14 cellular contexts compared by ENCODE assay signal in genomic region chr1:220808501-220809186, GRCh38. TPM values are rescaled to one million over a fixed set of nuclear protein-coding genes. Genes with fewer than 3 reads are reported as not detected.
DNase-seq lines count a peak whose midpoint lies in the region; ATAC-seq and TF ChIP-seq lines count a peak whose summit lies in the region.
"Had no signal": no experiment of that assay in that cellular context is flagged by ENCODE, and none has a peak within 500 bp of the region (broad histone marks: within the 10 kb centered on the region; RNA-seq: fewer than 3 reads in every experiment).

No MANE protein-coding gene starts in this region.

- H3K36me3 Mint-ChIP-seq in MCF 10A (ENCODE audit: insufficient read depth, unreplicated experiment): no peaks in the 10 kb centered on the region
- H3K36me3 Mint-ChIP-seq: CD8-positive, alpha-beta T cell had no signal

- H2BK5ac ChIP-seq in mesenchymal stem cell (ENCODE audit: low read depth, low read length, poor library complexity, severe bottlenecking): no peak overlapping the region

- no peak overlapping the region for H2BK15ac ChIP-seq in mesenchymal stem cell (ENCODE audit: low read depth, poor library complexity, severe bottlenecking)

- H4K91ac ChIP-seq in mesenchymal stem cell (ENCODE audit: low read length): peak overlapping the region; percentile 74

- in situ Hi-C loops in brain microvascular endothelial cell (cut with HindIII; ENCODE audit: low pct_ligation_motif_present, low sequenced_read_pairs): no loop called here
- in situ Hi-C loops in gastrocnemius medialis (cut with MboI; ENCODE audit: low sequenced_read_pairs in 4 of 4): loop anchor here in 1 of 4 donors (10.0 to 25.0 kb wide), 2 partner anchors 396 to 629 kb away; no protein-coding TSS in a partner anchor

- no peak overlapping the region for H3K4me3 Mint-ChIP-seq in MCF 10A (ENCODE audit: unreplicated experiment)
- H3K4me3 Mint-ChIP-seq: activated B cell treated with CpG ODN at 0.5 μM for 24 hours; activated naive CD4-positive, alpha-beta T cell treated with anti-CD3 and anti-CD28 coated beads for 36 hours; CD8-positive, alpha-beta T cell; effector memory CD8-positive, alpha-beta T cell; HFFc6 had no signal

- H3K9me3 Mint-ChIP-seq in MCF 10A (ENCODE audit: unreplicated experiment): no peaks in the 10 kb centered on the region
- H3K9me3 Mint-ChIP-seq: activated B cell treated with CpG ODN at 0.5 μM for 24 hours; activated naive CD4-positive, alpha-beta T cell treated with anti-CD3 and anti-CD28 coated beads for 36 hours; CD8-positive, alpha-beta T cell; effector memory CD8-positive, alpha-beta T cell; HFFc6 had no signal

- no peaks in the 10 kb centered on the region for H3K79me1 ChIP-seq in mesenchymal stem cell (replicated peaks; ENCODE audit: low read length, poor library complexity, severe bottlenecking)

- no peaks in the 10 kb centered on the region for H3K27me3 Mint-ChIP-seq in MCF 10A (ENCODE audit: insufficient read depth, unreplicated experiment)

- H2BK120ac ChIP-seq in mesenchymal stem cell (ENCODE audit: low read depth, low read length): no peak overlapping the region

- peak overlapping the region; percentile 45 for H4K8ac ChIP-seq in mesenchymal stem cell (ENCODE audit: low read length)

- H3K14ac ChIP-seq in mesenchymal stem cell (ENCODE audit: low read length in 2 of 2): no peak overlapping the region

- no peaks in the 10 kb centered on the region for H3K4me1 ChIP-seq in breast epithelium
- peaks cover 17% of the 10 kb centered on the region for H3K4me1 ChIP-seq in mesenchymal stem cell (ENCODE audit: control insufficient read depth, insufficient read depth, low read depth, low read length)
- H3K4me1 ChIP-seq in subcutaneous abdominal adipose tissue (ENCODE audit: control insufficient read depth in 5 of 5, insufficient read depth in 5 of 5, low read length in 5 of 5): peaks cover 3 to 15% (median 10%) of the 10 kb centered on the region in 5 donors
- no peaks in the 10 kb centered on the region for H3K4me1 ChIP-seq in gastrocnemius medialis

- H3K4me3 ChIP-seq in breast epithelium (no peak overlapping the region), brain microvascular endothelial cell (ENCODE audit: low read depth, low read length) (no peak overlapping the region), mesenchymal stem cell (ENCODE audit: insufficient read depth in 1 of 2, low read depth in 1 of 2, low read length in 2 of 2) (no peak overlapping the region), subcutaneous abdominal adipose tissue (ENCODE audit: low read depth in 1 of 5, low read length in 5 of 5) (no peak overlapping the region), gastrocnemius medialis (no peak overlapping the region)

- no peak overlapping the region for H3K4ac ChIP-seq in mesenchymal stem cell (ENCODE audit: low read depth in 1 of 2, low read length in 2 of 2)

- H3K36me3 ChIP-seq in breast epithelium: no peaks in the 10 kb centered on the region
- H3K36me3 ChIP-seq in brain microvascular endothelial cell (replicated peaks): no peaks in the 10 kb centered on the region
- peaks cover 0 to 7% of the 10 kb centered on the region in 2 experiments for H3K36me3 ChIP-seq in mesenchymal stem cell (ENCODE audit: control insufficient read depth in 1 of 2, insufficient read depth in 2 of 2, low read depth in 1 of 2, low read length in 2 of 2)
- H3K36me3 ChIP-seq in subcutaneous abdominal adipose tissue (ENCODE audit: control insufficient read depth in 5 of 5, insufficient read depth in 5 of 5, low read length in 5 of 5): peaks cover 11 to 74% (median 56%) of the 10 kb centered on the region in 5 donors
- H3K36me3 ChIP-seq in gastrocnemius medialis: no peaks in the 10 kb centered on the region

- WGBS in mesenchymal stem cell: 12% methylated on average over 8 of the region's 9 CpGs

- H3K18ac ChIP-seq in mesenchymal stem cell (ENCODE audit: low read depth in 1 of 2, low read length in 2 of 2): peak overlapping the region in 1 of 2 experiments; percentile 38

- BruUV-seq in MCF 10A (replicated peaks; lab: Mats Ljungman, UMichigan): no TSS peak

- H3K4me2 ChIP-seq in mesenchymal stem cell (ENCODE audit: low read length, poor library complexity, severe bottlenecking): peak overlapping the region; percentile 45

- H3K9me3 ChIP-seq in breast epithelium (no peaks in the 10 kb centered on the region), mesenchymal stem cell (ENCODE audit: control insufficient read depth, low read length) (no peaks in the 10 kb centered on the region), subcutaneous abdominal adipose tissue (ENCODE audit: control insufficient read depth in 5 of 5, low read length in 5 of 5) (no peaks in the 10 kb centered on the region), gastrocnemius medialis (no peaks in the 10 kb centered on the region)

- CTCF ChIA-PET in MCF 10A (lab: Yijun Ruan, JAX): interaction anchor here (0.6 to 4.2 kb wide), 19 partner anchors 9 to 1067 kb away, joined by 3 to 63 read pairs (median 6); no protein-coding TSS in a partner anchor

- DNase-seq in MCF 10A (ENCODE audit: unreplicated experiment) (peak; percentile 25), breast epithelium (ENCODE audit: low spot score in 2 of 2) (no peak), brain microvascular endothelial cell (peak; percentile 47), mesenchymal stem cell (peak; percentile 67), DMS53 treated with DMSO at 0.1 percent for 48 hours (lab: John Stamatoyannopoulos, UW; ENCODE audit: unreplicated experiment) (no peak), gastrocnemius medialis (no peak)
- DNase-seq: activated B cell treated with CpG ODN at 0.5 μM for 24 hours; activated naive CD4-positive, alpha-beta T cell treated with anti-CD3 and anti-CD28 coated beads for 36 hours; CD8-positive, alpha-beta T cell; effector memory CD8-positive, alpha-beta T cell; HFFc6; KBM-7 had no signal

- TF ChIP-seq POLR2A in breast epithelium (IDR thresholded peaks at IDR 0.05) (no peak), gastrocnemius medialis (IDR thresholded peaks at IDR 0.05) (no peak)

- H3K27me3 ChIP-seq in breast epithelium (no peaks in the 10 kb centered on the region), brain microvascular endothelial cell (replicated peaks) (no peaks in the 10 kb centered on the region), mesenchymal stem cell (ENCODE audit: control insufficient read depth in 1 of 2, insufficient read depth in 1 of 2, low read length in 2 of 2) (peaks cover 0 to 12% of the 10 kb centered on the region in 2 experiments), subcutaneous abdominal adipose tissue (ENCODE audit: control insufficient read depth in 5 of 5, insufficient read depth in 4 of 5, low read length in 5 of 5) (no peaks in the 10 kb centered on the region), gastrocnemius medialis (no peaks in the 10 kb centered on the region)

- ATAC-seq in GM18858 (IDR thresholded peaks at IDR 0.05; ENCODE audit: unreplicated experiment): no peak
- no peak for ATAC-seq in gastrocnemius medialis
- ATAC-seq: CD8-positive, alpha-beta T cell; effector memory CD8-positive, alpha-beta T cell had no signal

- H3K27ac ChIP-seq in breast epithelium: no peak overlapping the region
- no peak overlapping the region for H3K27ac ChIP-seq in brain microvascular endothelial cell
- H3K27ac ChIP-seq in mesenchymal stem cell (ENCODE audit: low read length, poor library complexity, severe bottlenecking): peak overlapping the region; percentile 48
- H3K27ac ChIP-seq in subcutaneous abdominal adipose tissue (ENCODE audit: low read depth, low read length): peak overlapping the region; percentile 20
- no peak overlapping the region for H3K27ac ChIP-seq in gastrocnemius medialis

- H3K9ac ChIP-seq in mesenchymal stem cell (ENCODE audit: low read length): no peak overlapping the region
- no peak overlapping the region for H3K9ac ChIP-seq in subcutaneous abdominal adipose tissue (ENCODE audit: low read length in 5 of 5)

- TF ChIP-seq CTCF in MCF 10A (IDR thresholded peaks at IDR 0.05; ENCODE audit: unreplicated experiment) (no peak), breast epithelium (IDR thresholded peaks at IDR 0.05) (no peak), brain microvascular endothelial cell (IDR thresholded peaks at IDR 0.05; ENCODE audit: low read depth, low read length, missing control alignments) (no peak), gastrocnemius medialis (IDR thresholded peaks at IDR 0.05 in 4 of 5, conservative IDR thresholded peaks at IDR 0.05 in 1 of 5) (no peak)

- no peak overlapping the region for H2AK5ac ChIP-seq in mesenchymal stem cell (ENCODE audit: low read length, severe bottlenecking)

- no peak overlapping the region for H3K23ac ChIP-seq in mesenchymal stem cell (ENCODE audit: low read length in 2 of 2)

- H3K27ac Mint-ChIP-seq in MCF 10A (ENCODE audit: low read depth, unreplicated experiment): no peak overlapping the region
- H3K27ac Mint-ChIP-seq: activated B cell treated with CpG ODN at 0.5 μM for 24 hours; activated naive CD4-positive, alpha-beta T cell treated with anti-CD3 and anti-CD28 coated beads for 36 hours; CD8-positive, alpha-beta T cell; effector memory CD8-positive, alpha-beta T cell; HFFc6 had no signal

- H2AFZ ChIP-seq in mesenchymal stem cell (ENCODE audit: low read depth, low read length): no peak overlapping the region

- intact Hi-C loops in MCF 10A (cut with micrococcal nuclease) (no loop called here), breast epithelium (cut with DNase I; ENCODE audit: low total_unique reads) (no loop called here), gastrocnemius medialis (cut with DNase I; ENCODE audit: low total_unique reads) (no loop called here)

- H3K4me1 Mint-ChIP-seq in MCF 10A (ENCODE audit: insufficient read depth, unreplicated experiment): no peaks in the 10 kb centered on the region

- peak overlapping the region in 1 of 2 experiments; percentile 39 for H2BK12ac ChIP-seq in mesenchymal stem cell (ENCODE audit: low read length in 2 of 2)

- POLR2A ChIA-PET in MCF 10A (lab: Yijun Ruan, JAX): interaction anchor here (0.6 kb wide), 1 partner anchor 1379 kb away, joined by 3 read pairs; no protein-coding TSS in a partner anchor

RNA-seq across cellular contexts. Expression of gene MTARC1, which starts 21.9 kb away (rescaled TPM):
- total RNA-seq in MCF 10A (2022) (0.96 and 1.5 TPM in 2 replicates), breast epithelium (100 to 1,000 TPM in 1 of 3 donors, 10 to 100 TPM in 2; 32.1 to 133 (median 47.9) TPM), gastrocnemius medialis (1 to 10 TPM; 1.2 to 2.9 (median 1.3) TPM)
- 2.4 TPM for polyA plus RNA-seq in mesenchymal stem cell (2013, experiment 1 of 2)
- polyA plus RNA-seq in mesenchymal stem cell (2013, experiment 2 of 2): 1.9 TPM
- total RNA-seq: activated naive CD4-positive, alpha-beta T cell treated with anti-CD3 and anti-CD28 coated beads for 36 hours; CD8-positive, alpha-beta T cell had no signal

Comparison
In these comparisons a context has a peak if more than half of its experiments do, and no peak if none do; other contexts are left out.
1. DNase-seq: peak in MCF 10A (single experiment), brain microvascular endothelial cell (single experiment) and mesenchymal stem cell (single experiment); none in breast epithelium (0 of 2), DMS53 treated with DMSO at 0.1 percent for 48 hours (single experiment) and gastrocnemius medialis (0 of 2).
2. RNA of gene MTARC1, which starts 21.9 kb away (total RNA-seq): 32.1 to 133 TPM in breast epithelium; 0.96 to 1.5 TPM in MCF 10A and 1.2 to 2.9 TPM in gastrocnemius medialis; every median in the first group is over 4 times any median in the second.
3. H3K27ac ChIP-seq: peak in mesenchymal stem cell (single experiment) and subcutaneous abdominal adipose tissue (single experiment); none in breast epithelium (0 of 2), brain microvascular endothelial cell (single experiment) and gastrocnemius medialis (0 of 4).